33 cellular contexts compared by ENCODE assay signal in genomic region chr22:21067901-21068680, GRCh38. TPM values are rescaled to one million over a fixed set of nuclear protein-coding genes. Genes with fewer than 3 reads are reported as not detected.
"Had no signal": no experiment of that assay in that cellular context is flagged by ENCODE, and none has a peak within 500 bp of the region (broad histone marks: within the 10 kb centered on the region; RNA-seq: fewer than 3 reads in every experiment).

No MANE protein-coding gene starts in this region.

- H3K4me3 ChIP-seq: ascending aorta, heart left ventricle, pancreas, psoas muscle, spleen, thoracic aorta, uterus had no signal

- DNase-seq: activated CD4-positive, alpha-beta T cell treated with anti-CD3 and anti-CD28 coated beads for 36 hours; activated CD4-positive, alpha-beta T cell treated with anti-CD3 and anti-CD28 coated beads, Interleukin-2, amount 50 U/mL, for 4 hours; activated CD4-positive, CD25-positive, alpha-beta regulatory T cell; activated CD8-positive, alpha-beta memory T cell treated with anti-CD3 and anti-CD28 coated beads, Interleukin-2, amount 50 U/mL, for 4 hours; activated gamma-delta T cell treated with Interleukin-2 at 50 U/mL for 16 hours; activated naive CD8-positive, alpha-beta T cell treated with anti-CD3 and anti-CD28 coated beads for 36 hours; activated T-cell treated with anti-CD3 and anti-CD28 coated beads, Interleukin-2, amount 50 U/mL, for 24 hours; caudate nucleus; foreskin fibroblast; hypothalamus; immature natural killer cell; kidney; naive B cell; nephron progenitor cell; pancreas; psoas muscle; spleen; stimulated activated naive CD4-positive, alpha-beta T cell treated with Interleukin-2 at 50 U/mL for 16 hours; SW 1271; T-helper 17 cell; T1000; trophoblast cell; uterus had no signal

- H3K4me3 Mint-ChIP-seq: activated CD4-positive, alpha-beta T cell treated with anti-CD3 and anti-CD28 coated beads for 36 hours; activated naive CD8-positive, alpha-beta T cell treated with anti-CD3 and anti-CD28 coated beads for 36 hours; activated T-cell treated with anti-CD3 and anti-CD28 coated beads, Interleukin-2, amount 50 U/mL, for 24 hours; brain; endodermal cell; immature natural killer cell; mesothelial cell of epicardium; naive B cell; nephron progenitor cell; T-helper 17 cell had no signal

- H3K27me3 Mint-ChIP-seq: activated CD4-positive, alpha-beta T cell treated with anti-CD3 and anti-CD28 coated beads for 36 hours; activated naive CD8-positive, alpha-beta T cell treated with anti-CD3 and anti-CD28 coated beads for 36 hours had no signal

- H3K27me3 ChIP-seq: ascending aorta, pancreas, spleen, uterus had no signal

- H3K27ac Mint-ChIP-seq: activated CD4-positive, alpha-beta T cell treated with anti-CD3 and anti-CD28 coated beads for 36 hours; activated naive CD8-positive, alpha-beta T cell treated with anti-CD3 and anti-CD28 coated beads for 36 hours; activated T-cell treated with anti-CD3 and anti-CD28 coated beads, Interleukin-2, amount 50 U/mL, for 24 hours; brain; endodermal cell; immature natural killer cell; mesothelial cell of epicardium; T-helper 17 cell had no signal

- H3K36me3 Mint-ChIP-seq: activated naive CD8-positive, alpha-beta T cell treated with anti-CD3 and anti-CD28 coated beads for 36 hours; brain; immature natural killer cell; mesothelial cell of epicardium; naive B cell had no signal

- H3K36me3 ChIP-seq: ascending aorta, heart left ventricle, pancreas, spleen, thoracic aorta, uterus had no signal

- H3K4me1 ChIP-seq: ascending aorta, heart left ventricle, pancreas, psoas muscle, spleen, uterus had no signal

- H3K9me3 ChIP-seq: ascending aorta, heart left ventricle, pancreas, psoas muscle, spleen, thoracic aorta, uterus had no signal

- ATAC-seq: activated CD4-positive, alpha-beta T cell treated with anti-CD3 and anti-CD28 coated beads for 36 hours; esophagus mucosa; heart left ventricle; pancreas; psoas muscle; T-helper 17 cell had no signal

- H3K27ac ChIP-seq: ascending aorta, heart left ventricle, pancreas, psoas muscle, spleen, thoracic aorta, uterus had no signal

- H3K4me1 Mint-ChIP-seq: brain, immature natural killer cell, naive B cell had no signal

- H3K9me3 Mint-ChIP-seq: activated naive CD8-positive, alpha-beta T cell treated with anti-CD3 and anti-CD28 coated beads for 36 hours; activated T-cell treated with anti-CD3 and anti-CD28 coated beads, Interleukin-2, amount 50 U/mL, for 24 hours; immature natural killer cell; naive B cell had no signal

RNA-seq across cellular contexts. Expression of gene LRRC74B, which starts 22.3 kb away (rescaled TPM):
- total RNA-seq: activated CD4-positive, alpha-beta T cell treated with anti-CD3 and anti-CD28 coated beads for 36 hours; activated CD8-positive, alpha-beta memory T cell treated with anti-CD3 and anti-CD28 coated beads for 36 hours; activated naive CD8-positive, alpha-beta T cell treated with anti-CD3 and anti-CD28 coated beads for 36 hours; endodermal cell; heart left ventricle; kidney; lower leg skin; mesothelial cell of epicardium; pancreas; spleen; subcutaneous adipose tissue; thoracic aorta had no signal

RNA-seq across cellular contexts. Expression of gene SLC7A4, which starts 35.7 kb away (rescaled TPM):
- total RNA-seq: activated CD4-positive, alpha-beta T cell treated with anti-CD3 and anti-CD28 coated beads for 36 hours had no signal

RNA-seq across cellular contexts. Expression of gene P2RX6, which starts 53.1 kb away (rescaled TPM):
- total RNA-seq: ascending aorta had no signal
